Comparison of ENCODE assay signal across 1 cellular context in the genomic region with DNA sequence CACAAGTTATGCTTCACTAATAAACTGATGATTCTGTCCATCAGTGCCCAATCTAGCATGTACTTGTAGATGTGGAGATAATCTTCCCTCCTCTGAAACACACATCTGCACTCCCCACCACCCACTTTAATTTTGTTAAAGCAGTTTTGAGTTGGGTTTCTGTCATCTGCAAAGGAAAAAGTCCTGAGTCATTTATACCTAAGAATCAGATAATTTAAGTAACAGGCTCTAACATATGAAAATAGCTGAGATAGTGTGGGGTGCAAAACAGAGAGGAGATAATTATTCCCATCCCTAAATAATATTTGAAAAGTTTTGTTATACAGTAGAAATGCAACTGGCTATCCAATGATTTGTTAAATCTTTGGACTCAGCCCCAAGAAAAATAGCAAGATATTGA.
TF ChIP-seq lines count a peak whose summit lies in the region.

No MANE protein-coding gene starts in this region.

TF ChIP-seq in IMR-90, 13 proteins besides CTCF, POLR2A, EP300 and RAD21 (continued from another document):
- no peak for TF ChIP-seq MXI1 (IDR thresholded peaks at IDR 0.05; ENCODE audit: borderline replicate concordance, low read depth, low read length)
- no peak for TF ChIP-seq MAFK (IDR thresholded peaks at IDR 0.05; ENCODE audit: low read depth, low read length)
- no peak for TF ChIP-seq CEBPB (IDR thresholded peaks at IDR 0.05; ENCODE audit: low read depth, low read length)
- TF ChIP-seq BHLHE40 (IDR thresholded peaks at IDR 0.05; ENCODE audit: low read depth, low read length), result no peak
- TF ChIP-seq MAZ (IDR thresholded peaks at IDR 0.05; ENCODE audit: borderline replicate concordance, low read depth, low read length), result no peak
- no peak for TF ChIP-seq FOS (IDR thresholded peaks at IDR 0.05; ENCODE audit: low read depth, low read length)
- no peak for TF ChIP-seq CHD1 (IDR thresholded peaks at IDR 0.05; ENCODE audit: low read depth, low read length)
- TF ChIP-seq RFX5 (IDR thresholded peaks at IDR 0.05; ENCODE audit: low read depth, low read length), result no peak
- TF ChIP-seq, protein P1, sequence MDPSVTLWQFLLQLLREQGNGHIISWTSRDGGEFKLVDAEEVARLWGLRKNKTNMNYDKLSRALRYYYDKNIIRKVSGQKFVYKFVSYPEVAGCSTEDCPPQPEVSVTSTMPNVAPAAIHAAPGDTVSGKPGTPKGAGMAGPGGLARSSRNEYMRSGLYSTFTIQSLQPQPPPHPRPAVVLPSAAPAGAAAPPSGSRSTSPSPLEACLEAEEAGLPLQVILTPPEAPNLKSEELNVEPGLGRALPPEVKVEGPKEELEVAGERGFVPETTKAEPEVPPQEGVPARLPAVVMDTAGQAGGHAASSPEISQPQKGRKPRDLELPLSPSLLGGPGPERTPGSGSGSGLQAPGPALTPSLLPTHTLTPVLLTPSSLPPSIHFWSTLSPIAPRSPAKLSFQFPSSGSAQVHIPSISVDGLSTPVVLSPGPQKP (IDR thresholded peaks at IDR 0.05; ENCODE audit: borderline replicate concordance, low read depth, low read length), result no peak
- TF ChIP-seq, protein P2, sequence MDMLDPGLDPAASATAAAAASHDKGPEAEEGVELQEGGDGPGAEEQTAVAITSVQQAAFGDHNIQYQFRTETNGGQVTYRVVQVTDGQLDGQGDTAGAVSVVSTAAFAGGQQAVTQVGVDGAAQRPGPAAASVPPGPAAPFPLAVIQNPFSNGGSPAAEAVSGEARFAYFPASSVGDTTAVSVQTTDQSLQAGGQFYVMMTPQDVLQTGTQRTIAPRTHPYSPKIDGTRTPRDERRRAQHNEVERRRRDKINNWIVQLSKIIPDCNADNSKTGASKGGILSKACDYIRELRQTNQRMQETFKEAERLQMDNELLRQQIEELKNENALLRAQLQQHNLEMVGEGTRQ (IDR thresholded peaks at IDR 0.05; ENCODE audit: low read depth, low read length), result no peak
